Comparison of ENCODE assay signal across 25 cellular contexts in the genomic region with DNA sequence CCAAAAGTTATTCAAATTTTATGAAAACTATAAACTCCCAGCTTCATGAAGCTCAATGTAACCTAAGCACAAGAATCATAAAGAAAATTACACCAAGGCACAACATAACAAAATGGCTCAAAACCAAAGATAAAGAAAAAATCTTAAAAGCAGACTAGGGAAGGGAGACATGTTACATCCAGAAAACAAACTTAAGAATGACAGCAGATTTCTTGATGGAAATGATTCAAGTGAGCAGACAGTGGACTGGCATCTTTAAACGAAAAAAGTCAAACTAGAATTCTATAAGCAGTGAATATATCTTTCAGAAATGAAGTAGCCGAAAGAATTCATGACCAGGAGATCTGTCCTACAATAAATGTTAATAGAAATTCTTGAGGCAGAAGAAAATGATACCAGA.
"Had no signal": no experiment of that assay in that cellular context is flagged by ENCODE, and none has a peak within 500 bp of the region (broad histone marks: within the 10 kb centered on the region; RNA-seq: fewer than 3 reads in every experiment).

No MANE protein-coding gene starts in this region.

- DNase-seq: activated CD4-positive, alpha-beta T cell treated with anti-CD3 and anti-CD28 coated beads for 36 hours; activated CD8-positive, alpha-beta memory T cell treated with anti-CD3 and anti-CD28 coated beads, Interleukin-2, amount 50 U/mL, for 48 hours; activated CD8-positive, alpha-beta T cell treated with anti-CD3 and anti-CD28 coated beads for 36 hours; activated naive CD4-positive, alpha-beta T cell treated with anti-CD3 and anti-CD28 coated beads, Interleukin-2, amount 50 U/mL, for 16 hours; activated naive CD8-positive, alpha-beta T cell treated with anti-CD3 and anti-CD28 coated beads, Interleukin-2, amount 10 ng/mL, durations not matched to agents 7 days and 5 days; activated T-cell treated with anti-CD3 and anti-CD28 coated beads, Interleukin-2, amount 50 U/mL, for 1 hour; adrenal gland; anterior cingulate cortex; KG1; NCI-H1048; NCI-H1436 treated with DMSO at 0.1 percent for 48 hours; NCI-H187 treated with DMSO at 0.1 percent for 48 hours; NCI-H2081 treated with DMSO at 0.1 percent for 48 hours; NCI-H345; NCI-H510A; NCI-H69; NK-92 treated with Interleukin-12 subunit alpha and Interleukin-12 subunit beta, amount 100 ng/mL, for 24 hours; Peyer's patch; Right ventricle myocardium superior; T-helper 17 cell; T-helper 9 cell had no signal

- H3K36me3 ChIP-seq: adrenal gland, Peyer's patch, SJSA1 had no signal

- H3K4me1 ChIP-seq: adrenal gland, Peyer's patch, SJSA1 had no signal

- H3K4me3 ChIP-seq: adrenal gland, Peyer's patch, SJSA1 had no signal

- H3K27ac ChIP-seq: adrenal gland, Peyer's patch, RWPE1, SJSA1, VCaP had no signal

- H3K4me3 Mint-ChIP-seq: activated CD4-positive, alpha-beta T cell treated with anti-CD3 and anti-CD28 coated beads for 36 hours; activated CD8-positive, alpha-beta T cell treated with anti-CD3 and anti-CD28 coated beads for 36 hours; activated naive CD8-positive, alpha-beta T cell treated with anti-CD3 and anti-CD28 coated beads, Interleukin-2, amount 10 ng/mL, durations not matched to agents 7 days and 5 days; T-helper 17 cell had no signal

- H3K27ac Mint-ChIP-seq: activated CD4-positive, alpha-beta T cell treated with anti-CD3 and anti-CD28 coated beads for 36 hours; activated CD8-positive, alpha-beta T cell treated with anti-CD3 and anti-CD28 coated beads for 36 hours; activated naive CD8-positive, alpha-beta T cell treated with anti-CD3 and anti-CD28 coated beads, Interleukin-2, amount 10 ng/mL, durations not matched to agents 7 days and 5 days; T-helper 17 cell had no signal

- H3K4me1 Mint-ChIP-seq: activated CD4-positive, alpha-beta T cell treated with anti-CD3 and anti-CD28 coated beads for 36 hours; activated naive CD8-positive, alpha-beta T cell treated with anti-CD3 and anti-CD28 coated beads, Interleukin-2, amount 10 ng/mL, durations not matched to agents 7 days and 5 days; T-helper 17 cell had no signal

- ATAC-seq: activated CD4-positive, alpha-beta T cell treated with anti-CD3 and anti-CD28 coated beads for 36 hours; activated CD8-positive, alpha-beta T cell treated with anti-CD3 and anti-CD28 coated beads for 36 hours; SK-N-SH treated with all-trans-retinoic acid at 6 μM for 48 hours; T-helper 17 cell had no signal

- H3K27me3 ChIP-seq: adrenal gland, Peyer's patch, SJSA1 had no signal

- H3K9me3 ChIP-seq: SJSA1 had no signal

- H3K9me3 Mint-ChIP-seq: activated CD8-positive, alpha-beta T cell treated with anti-CD3 and anti-CD28 coated beads for 36 hours had no signal
